ENCODE assay signal across 18 cellular contexts in the genomic region with DNA sequence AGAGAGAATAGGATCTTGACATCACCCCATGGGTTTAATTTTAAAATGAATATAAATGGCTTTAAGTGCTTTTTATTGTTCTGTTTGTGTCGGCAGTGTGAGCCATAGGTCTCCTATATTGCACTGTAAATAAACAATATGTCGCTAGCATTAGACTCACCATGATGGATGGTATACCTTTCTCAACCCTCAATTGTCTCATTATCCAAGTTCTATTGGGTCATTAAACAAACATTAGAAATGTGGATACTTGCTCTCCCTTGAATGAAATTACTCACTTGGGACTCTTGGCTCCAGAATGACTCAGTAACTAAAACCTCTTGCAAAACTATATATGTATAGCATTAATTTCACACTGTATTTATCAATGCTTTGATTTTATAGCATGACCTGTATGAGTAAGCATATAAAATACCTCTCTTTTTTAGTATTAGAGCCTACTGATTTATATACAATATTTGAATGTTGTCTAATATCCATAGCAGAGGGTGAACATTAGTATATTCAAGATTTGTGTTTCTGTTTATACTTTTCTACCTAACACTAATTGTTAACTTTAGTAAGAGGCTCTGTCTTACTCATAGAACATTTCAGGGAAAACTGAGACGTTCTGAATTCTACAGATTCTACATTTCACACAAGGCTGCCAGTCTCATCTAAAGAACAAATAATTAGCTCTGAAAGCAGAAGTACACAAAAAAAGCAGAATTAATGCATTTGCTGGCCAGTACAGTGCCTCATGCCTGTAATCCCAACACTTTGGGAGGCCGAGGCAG.
DNase-seq lines count a peak whose midpoint lies in the region; ATAC-seq and TF ChIP-seq lines count a peak whose summit lies in the region.
"Had no signal": no experiment of that assay in that cellular context is flagged by ENCODE, and none has a peak within 500 bp of the region (broad histone marks: within the 10 kb centered on the region; RNA-seq: fewer than 3 reads in every experiment).

No MANE protein-coding gene starts in this region.

- DNase-seq in A673 (ENCODE audit: low spot score) (peak; percentile 3), HPDE6-E6E7 (ENCODE audit: extremely low spot score) (peak; percentile 25), PC-9 (peak in 1 of 2 experiments; percentile 45), fibroblast of mammary gland (ENCODE audit: low read depth) (peak; percentile 93), pons (ENCODE audit: low spot score) (no peak), DMS153 (lab: John Stamatoyannopoulos, UW) (no peak), GM10266 (ENCODE audit: extremely low spot score) (no peak)
- DNase-seq: activated CD8-positive, alpha-beta T cell treated with anti-CD3 and anti-CD28 coated beads, Interleukin-2, amount 10 ng/mL, durations not matched to agents 7 days and 5 days; activated effector memory CD4-positive, alpha-beta T cell treated with Interleukin-2 at 50 U/mL for 16 hours; dermis blood vessel endothelial cell; left ventricle myocardium inferior; NCI-H1048; NCI-H446; OCI-M1; substantia nigra had no signal

- H3K4me1 ChIP-seq in A673 (ENCODE audit: insufficient read depth, low read length, poor library complexity, severe bottlenecking) = no peaks in the 10 kb centered on the region
- H3K4me1 ChIP-seq in PC-9 (replicated peaks; ENCODE audit: insufficient read depth) = 0 out of 2 replicates have a peak, but pooled peaks cover 8% of the 10 kb centered on the region
- H3K4me1 ChIP-seq: ascending aorta had no signal

- peaks cover 5% of the 10 kb centered on the region; the same call in 1 of the 2 replicates for H3K9me2 ChIP-seq in PC-9 (ENCODE audit: insufficient read depth)

- H3K4me3 ChIP-seq in A673 (ENCODE audit: low read depth, low read length, poor library complexity, severe bottlenecking) (no peak overlapping the region), PC-9 (no peak overlapping the region), fibroblast of mammary gland (ENCODE audit: control insufficient read depth, low read depth, low read length) (no peak overlapping the region)
- H3K4me3 ChIP-seq: ascending aorta, left ventricle myocardium inferior had no signal

- H2AFZ ChIP-seq in PC-9 = 0 out of 2 replicates have a peak overlapping the region, but pooled peaks have one; percentile 16

- no peaks in the 10 kb centered on the region for H4K20me1 ChIP-seq in PC-9 (ENCODE audit: insufficient read depth)

- H3K27me3 ChIP-seq in A673 (replicated peaks; ENCODE audit: insufficient read depth, low read depth, low read length, poor library complexity) (no peaks in the 10 kb centered on the region), PC-9 (ENCODE audit: insufficient read depth, low read depth) (no peaks in the 10 kb centered on the region)
- H3K27me3 ChIP-seq: ascending aorta had no signal

- H3K9me3 ChIP-seq in A673 (ENCODE audit: low read depth, low read length, poor library complexity, severe bottlenecking) = no peaks in the 10 kb centered on the region
- 0 out of 2 replicates have a peak, but pooled peaks cover 3% of the 10 kb centered on the region for H3K9me3 ChIP-seq in PC-9 (ENCODE audit: insufficient read depth, low read depth)
- H3K9me3 ChIP-seq: ascending aorta, left ventricle myocardium inferior had no signal

- BruUV-seq in A673 (replicated peaks; lab: Mats Ljungman, UMichigan) = no TSS peak
- BruUV-seq in PC-9 (replicated peaks; lab: Mats Ljungman, UMichigan) = no TSS peak

- H3F3A ChIP-seq in PC-9 (ENCODE audit: insufficient read depth, low read depth) = peaks cover 2% of the 10 kb centered on the region; the same call in 1 of the 2 replicates

- TF ChIP-seq CTCF in A673 (conservative IDR thresholded peaks at IDR 0.05; ENCODE audit: low read depth, low read length) (no peak), PC-9 (conservative IDR thresholded peaks at IDR 0.05) (no peak), fibroblast of mammary gland (conservative IDR thresholded peaks at IDR 0.05; ENCODE audit: control insufficient read depth, insufficient read depth, low read depth, low read length) (no peak), GM10266 (IDR thresholded peaks at IDR 0.05; ENCODE audit: control insufficient read depth, insufficient read depth, low read depth, missing control alignments) (no peak)

- H3K79me2 ChIP-seq in PC-9 (ENCODE audit: low read depth) = no peaks in the 10 kb centered on the region

- ATAC-seq in GM21423 (IDR thresholded peaks at IDR 0.05; ENCODE audit: unreplicated experiment) = no peak
- ATAC-seq: activated CD8-positive, alpha-beta T cell treated with anti-CD3 and anti-CD28 coated beads, Interleukin-2, amount 10 ng/mL, durations not matched to agents 7 days and 5 days had no signal

- H3K36me3 ChIP-seq in A673 (ENCODE audit: insufficient read depth, low read length, poor library complexity, severe bottlenecking) (no peaks in the 10 kb centered on the region), PC-9 (ENCODE audit: low read depth) (no peaks in the 10 kb centered on the region)
- H3K36me3 ChIP-seq: ascending aorta, left ventricle myocardium inferior had no signal

- intact Hi-C loops in A673 (cut with micrococcal nuclease; ENCODE audit: unreplicated experiment) = no loop called here
- intact Hi-C loops in PC-9 (cut with micrococcal nuclease; ENCODE audit: unreplicated experiment) = no loop called here

- peak overlapping the region; percentile 18; the same call in 1 of the 2 replicates for H3K4me2 ChIP-seq in PC-9

- CTCF ChIA-PET in A673 (lab: Charles Lee) (no interaction called here), PC-9 (lab: Charles Lee) (interaction anchor here (0.7 kb wide), 1 partner anchor 63 kb away, joined by 3 read pairs; no protein-coding TSS in a partner anchor)

- H3K27ac ChIP-seq in A673 (ENCODE audit: low read depth, low read length, poor library complexity, severe bottlenecking) = no peak overlapping the region
- H3K27ac ChIP-seq in PC-9 = peak overlapping the region; percentile 21; the same call in 1 of the 2 replicates
- H3K27ac ChIP-seq: ascending aorta, left ventricle myocardium inferior, VCaP had no signal

- POLR2A ChIA-PET in A673 (lab: Charles Lee; ENCODE audit: low non-redundant PET) (no interaction called here), PC-9 (lab: Charles Lee; ENCODE audit: unreplicated experiment) (no interaction called here)

Comparison
In these comparisons a context has a peak if more than half of its experiments do, and no peak if none do; other contexts are left out.
1. DNase-seq: peak in A673 (single experiment), HPDE6-E6E7 (single experiment) and fibroblast of mammary gland (single experiment); none in pons (single experiment), DMS153 (single experiment) and GM10266 (single experiment).